30 cellular contexts compared by ENCODE assay signal in genomic region chr3:101142160-101142559, GRCh38.
"Had no signal": no experiment of that assay in that cellular context is flagged by ENCODE, and none has a peak within 500 bp of the region (broad histone marks: within the 10 kb centered on the region; RNA-seq: fewer than 3 reads in every experiment).

No MANE protein-coding gene starts in this region.

- H3K27me3 Mint-ChIP-seq: activated CD4-positive, alpha-beta memory T cell treated with anti-CD3 and anti-CD28 coated beads for 36 hours; brain had no signal

- DNase-seq: activated CD4-positive, alpha-beta memory T cell treated with anti-CD3 and anti-CD28 coated beads for 36 hours; activated CD4-positive, alpha-beta T cell treated with anti-CD3 and anti-CD28 coated beads for 36 hours; activated CD4-positive, CD25-positive, alpha-beta regulatory T cell; activated CD4-positive, CD25-positive, alpha-beta regulatory T cell treated with anti-CD3 and anti-CD28 coated beads, Interleukin-2, amount 50 U/mL, for 72 hours; activated CD8-positive, alpha-beta memory T cell treated with anti-CD3 and anti-CD28 coated beads, Interleukin-2, amount 10 ng/mL, durations not matched to agents 7 days and 5 days; activated CD8-positive, alpha-beta memory T cell treated with anti-CD3 and anti-CD28 coated beads, Interleukin-2, amount 50 U/mL, for 4 hours; activated CD8-positive, alpha-beta T cell treated with anti-CD3 and anti-CD28 coated beads, Interleukin-2, amount 10 ng/mL, durations not matched to agents 7 days and 5 days; activated effector memory CD4-positive, alpha-beta T cell treated with anti-CD3 and anti-CD28 coated beads, Interleukin-2, amount 50 U/mL, for 16 hours; activated naive CD4-positive, alpha-beta T cell treated with anti-CD3 and anti-CD28 coated beads for 36 hours; activated naive CD8-positive, alpha-beta T cell treated with anti-CD3 and anti-CD28 coated beads for 36 hours; activated naive CD8-positive, alpha-beta T cell treated with anti-CD3 and anti-CD28 coated beads, Interleukin-2, amount 50 U/mL, for 24 hours; activated T-cell treated with anti-CD3 and anti-CD28 coated beads, Interleukin-2, amount 50 U/mL, for 1 hour; activated T-cell treated with anti-CD3 and anti-CD28 coated beads, Interleukin-2, amount 50 U/mL, for 48 hours; adrenal gland; aorta; central memory CD4-positive, alpha-beta T cell; cerebellar nuclear complex; colonic mucosa; effector CD8-positive, alpha-beta T cell; esophagus squamous epithelium; head of caudate nucleus; T-helper 1 cell; T-helper 17 cell; T1000 had no signal

- H3K27ac Mint-ChIP-seq: activated CD4-positive, alpha-beta memory T cell treated with anti-CD3 and anti-CD28 coated beads for 36 hours; activated CD4-positive, alpha-beta T cell treated with anti-CD3 and anti-CD28 coated beads for 36 hours; activated CD4-positive, alpha-beta T cell treated with anti-CD3 and anti-CD28 coated beads, Interleukin-2, amount 10 ng/mL, durations not matched to agents 24 days and 14 days; activated CD8-positive, alpha-beta memory T cell treated with anti-CD3 and anti-CD28 coated beads, Interleukin-2, amount 10 ng/mL, durations not matched to agents 7 days and 5 days; activated CD8-positive, alpha-beta T cell treated with anti-CD3 and anti-CD28 coated beads, Interleukin-2, amount 10 ng/mL, durations not matched to agents 7 days and 5 days; activated naive CD4-positive, alpha-beta T cell treated with anti-CD3 and anti-CD28 coated beads for 36 hours; activated naive CD4-positive, alpha-beta T cell treated with anti-CD3 and anti-CD28 coated beads, Interleukin-2, amount 50 U/mL, for 24 hours; activated naive CD8-positive, alpha-beta T cell treated with anti-CD3 and anti-CD28 coated beads for 36 hours; activated naive CD8-positive, alpha-beta T cell treated with anti-CD3 and anti-CD28 coated beads, Interleukin-2, amount 50 U/mL, for 24 hours; activated T-helper 1 cell treated with anti-CD3 and anti-CD28 coated beads, Interleukin-12 subunit alpha, Interleukin-12 subunit beta, Interleukin-2, Interleukin-4 antibody, amounts not matched to agents 30 ng/mL and 10 ng/mL and 1 ng/mL, durations not matched to agents 14 hours and 24 hours and 36 hours; activated T-helper 2 cell treated with anti-CD3 and anti-CD28 coated beads, Interferon-gamma antibody, Interleukin-2, Interleukin-4, amounts not matched to agents 10 μg/mL and 5 μg/mL and 100 μg/mL, durations not matched to agents 14 hours and 24 hours and 36 hours; T-helper 17 cell; T-helper 2 cell treated with Interferon-gamma antibody and Interleukin-4, amounts not matched to agents 5 μg/mL and 100 μg/mL, for 36 hours had no signal

- H3K36me3 Mint-ChIP-seq: activated CD4-positive, alpha-beta memory T cell treated with anti-CD3 and anti-CD28 coated beads for 36 hours; activated CD8-positive, alpha-beta memory T cell treated with anti-CD3 and anti-CD28 coated beads, Interleukin-2, amount 10 ng/mL, durations not matched to agents 7 days and 5 days; activated naive CD4-positive, alpha-beta T cell treated with anti-CD3 and anti-CD28 coated beads, Interleukin-2, amount 50 U/mL, for 24 hours; activated naive CD8-positive, alpha-beta T cell treated with anti-CD3 and anti-CD28 coated beads for 36 hours; brain had no signal

- H3K9me3 Mint-ChIP-seq: activated CD4-positive, alpha-beta memory T cell treated with anti-CD3 and anti-CD28 coated beads for 36 hours; activated CD4-positive, alpha-beta T cell treated with anti-CD3 and anti-CD28 coated beads, Interleukin-2, amount 10 ng/mL, durations not matched to agents 24 days and 14 days; activated naive CD4-positive, alpha-beta T cell treated with anti-CD3 and anti-CD28 coated beads for 36 hours; activated naive CD4-positive, alpha-beta T cell treated with anti-CD3 and anti-CD28 coated beads, Interleukin-2, amount 50 U/mL, for 24 hours; activated naive CD8-positive, alpha-beta T cell treated with anti-CD3 and anti-CD28 coated beads for 36 hours; activated naive CD8-positive, alpha-beta T cell treated with anti-CD3 and anti-CD28 coated beads, Interleukin-2, amount 50 U/mL, for 24 hours; activated T-helper 1 cell treated with anti-CD3 and anti-CD28 coated beads, Interleukin-12 subunit alpha, Interleukin-12 subunit beta, Interleukin-2, Interleukin-4 antibody, amounts not matched to agents 30 ng/mL and 10 ng/mL and 1 ng/mL, durations not matched to agents 14 hours and 24 hours and 36 hours; activated T-helper 2 cell treated with anti-CD3 and anti-CD28 coated beads, Interferon-gamma antibody, Interleukin-2, Interleukin-4, amounts not matched to agents 10 μg/mL and 5 μg/mL and 100 μg/mL, durations not matched to agents 14 hours and 24 hours and 36 hours; brain; T-helper 2 cell treated with Interferon-gamma antibody and Interleukin-4, amounts not matched to agents 5 μg/mL and 100 μg/mL, for 36 hours had no signal

- H3K4me1 Mint-ChIP-seq: activated CD4-positive, alpha-beta T cell treated with anti-CD3 and anti-CD28 coated beads for 36 hours; activated CD8-positive, alpha-beta memory T cell treated with anti-CD3 and anti-CD28 coated beads, Interleukin-2, amount 10 ng/mL, durations not matched to agents 7 days and 5 days; activated naive CD4-positive, alpha-beta T cell treated with anti-CD3 and anti-CD28 coated beads, Interleukin-2, amount 50 U/mL, for 24 hours; brain; T-helper 17 cell had no signal

- H3K4me3 Mint-ChIP-seq: activated CD4-positive, alpha-beta memory T cell treated with anti-CD3 and anti-CD28 coated beads for 36 hours; activated CD4-positive, alpha-beta T cell treated with anti-CD3 and anti-CD28 coated beads for 36 hours; activated CD4-positive, alpha-beta T cell treated with anti-CD3 and anti-CD28 coated beads, Interleukin-2, amount 10 ng/mL, durations not matched to agents 24 days and 14 days; activated CD8-positive, alpha-beta memory T cell treated with anti-CD3 and anti-CD28 coated beads, Interleukin-2, amount 10 ng/mL, durations not matched to agents 7 days and 5 days; activated CD8-positive, alpha-beta T cell treated with anti-CD3 and anti-CD28 coated beads, Interleukin-2, amount 10 ng/mL, durations not matched to agents 7 days and 5 days; activated naive CD4-positive, alpha-beta T cell treated with anti-CD3 and anti-CD28 coated beads for 36 hours; activated naive CD4-positive, alpha-beta T cell treated with anti-CD3 and anti-CD28 coated beads, Interleukin-2, amount 50 U/mL, for 24 hours; activated naive CD8-positive, alpha-beta T cell treated with anti-CD3 and anti-CD28 coated beads for 36 hours; activated naive CD8-positive, alpha-beta T cell treated with anti-CD3 and anti-CD28 coated beads, Interleukin-2, amount 50 U/mL, for 24 hours; activated T-helper 1 cell treated with anti-CD3 and anti-CD28 coated beads, Interleukin-12 subunit alpha, Interleukin-12 subunit beta, Interleukin-2, Interleukin-4 antibody, amounts not matched to agents 30 ng/mL and 10 ng/mL and 1 ng/mL, durations not matched to agents 14 hours and 24 hours and 36 hours; brain; T-helper 17 cell; T-helper 2 cell treated with Interferon-gamma antibody and Interleukin-4, amounts not matched to agents 5 μg/mL and 100 μg/mL, for 36 hours had no signal
